In genomic region chr2:156892449-156893335, GRCh38 we compare ENCODE assay signal across 8 cellular contexts.
A peak's percentile ranks its signal among the peaks of the same experiment; 100 is the strongest.
DNase-seq lines count a peak whose midpoint lies in the region; ATAC-seq and TF ChIP-seq lines count a peak whose summit lies in the region.

No MANE protein-coding gene starts in this region.

- no peaks in the 10 kb centered on the region for H3K36me3 ChIP-seq in HUES6 (ENCODE audit: control insufficient read depth, insufficient read depth, low read length)
- no peaks in the 10 kb centered on the region for H3K36me3 ChIP-seq in OCI-LY1 (ENCODE audit: insufficient read depth, low read length)

- no peaks in the 10 kb centered on the region for H3F3A ChIP-seq in OCI-LY1 (ENCODE audit: insufficient read depth, low read length)

- no peaks in the 10 kb centered on the region for H3K79me2 ChIP-seq in OCI-LY1 (ENCODE audit: insufficient read depth, low read length)

- no peaks in the 10 kb centered on the region for H4K20me1 ChIP-seq in OCI-LY1 (ENCODE audit: insufficient read depth, low read length)

- peak overlapping the region; percentile 42 for H3K4me3 ChIP-seq in HUES6 (ENCODE audit: low read depth, low read length)
- no peak overlapping the region for H3K4me3 ChIP-seq in OCI-LY1 (ENCODE audit: low read depth, low read length, poor library complexity, severe bottlenecking)
- H3K4me3 ChIP-seq in dorsolateral prefrontal cortex, result peak overlapping the region in 58 of 59 donors; percentile 1 to 61 (median 42)

- ATAC-seq in GM19395 (IDR thresholded peaks at IDR 0.05; ENCODE audit: unreplicated experiment), result peak; percentile 37

- TF ChIP-seq CTCF in OCI-LY1 (IDR thresholded peaks at IDR 0.05; ENCODE audit: low read length) (peak; percentile 47; the same call in 1 of the 2 replicates), dorsolateral prefrontal cortex (IDR thresholded peaks at IDR 0.05 in 54 of 56, conservative IDR thresholded peaks at IDR 0.05 in 2 of 56; ENCODE audit: low read depth in 1 of 56, partially characterized antibody in 56 of 56) (peak in 53 of 56 donors; percentile 17 to 68 (median 48))

- H2AFZ ChIP-seq in OCI-LY1 (ENCODE audit: low read length), result no peak overlapping the region

- DNase-seq in Caki2 (ENCODE audit: low read depth) (peak; percentile 51), dorsolateral prefrontal cortex (peak in 1 of 10 donors; percentile 23), lung microvascular endothelial cell (ENCODE audit: low read depth in 2 of 2) (peak; percentile 31 to 51), HK-2 (ENCODE audit: unreplicated experiment) (no peak), ureter (ENCODE audit: low spot score) (no peak)

- H3K4me2 ChIP-seq in OCI-LY1 (ENCODE audit: low read length), result no peak overlapping the region

- H3K4me1 ChIP-seq in HUES6 (ENCODE audit: control insufficient read depth, insufficient read depth, low read length), result peaks cover 27% of the 10 kb centered on the region
- H3K4me1 ChIP-seq in OCI-LY1 (ENCODE audit: insufficient read depth, low read length, severe bottlenecking), result no peaks in the 10 kb centered on the region

- no peaks in the 10 kb centered on the region for H3K9me2 ChIP-seq in OCI-LY1 (ENCODE audit: low read depth, low read length)

- peak overlapping the region; percentile 25 for H3K9ac ChIP-seq in HUES6 (ENCODE audit: low read length)
- no peak overlapping the region for H3K9ac ChIP-seq in OCI-LY1 (ENCODE audit: low read length)

- no peak overlapping the region for H3K27ac ChIP-seq in HUES6 (ENCODE audit: low read depth, low read length)
- H3K27ac ChIP-seq in OCI-LY1 (ENCODE audit: low read depth, low read length, poor library complexity, severe bottlenecking), result no peak overlapping the region
- H3K27ac ChIP-seq in dorsolateral prefrontal cortex, result peak overlapping the region in 1 of 59 donors; percentile 82

- H3K27me3 ChIP-seq in HUES6 (ENCODE audit: control insufficient read depth, insufficient read depth, low read length) (no peaks in the 10 kb centered on the region), OCI-LY1 (ENCODE audit: insufficient read depth, low read length) (no peaks in the 10 kb centered on the region), dorsolateral prefrontal cortex (peaks cover 0 to 10% (median 0%) of the 10 kb centered on the region in 45 donors)

- in situ Hi-C loops in Caki2 (cut with HindIII; ENCODE audit: low pct_unique_long_range_greater_than_20kb, low sequenced_read_pairs), result no loop called here

- no peaks in the 10 kb centered on the region for H3K9me3 ChIP-seq in HUES6 (ENCODE audit: control insufficient read depth, insufficient read depth, low read depth, low read length)
- no peaks in the 10 kb centered on the region for H3K9me3 ChIP-seq in OCI-LY1 (ENCODE audit: low read length)

- intact Hi-C loops in dorsolateral prefrontal cortex (cut with DNase I), result no loop called here

Comparison
In these comparisons a context has a peak if more than half of its experiments do, and no peak if none do; other contexts are left out.
1. DNase-seq: peak in Caki2 (single experiment) and lung microvascular endothelial cell (2 of 2); none in HK-2 (single experiment) and ureter (single experiment).